Comparison of ENCODE assay signal across 11 cellular contexts in the genomic region with DNA sequence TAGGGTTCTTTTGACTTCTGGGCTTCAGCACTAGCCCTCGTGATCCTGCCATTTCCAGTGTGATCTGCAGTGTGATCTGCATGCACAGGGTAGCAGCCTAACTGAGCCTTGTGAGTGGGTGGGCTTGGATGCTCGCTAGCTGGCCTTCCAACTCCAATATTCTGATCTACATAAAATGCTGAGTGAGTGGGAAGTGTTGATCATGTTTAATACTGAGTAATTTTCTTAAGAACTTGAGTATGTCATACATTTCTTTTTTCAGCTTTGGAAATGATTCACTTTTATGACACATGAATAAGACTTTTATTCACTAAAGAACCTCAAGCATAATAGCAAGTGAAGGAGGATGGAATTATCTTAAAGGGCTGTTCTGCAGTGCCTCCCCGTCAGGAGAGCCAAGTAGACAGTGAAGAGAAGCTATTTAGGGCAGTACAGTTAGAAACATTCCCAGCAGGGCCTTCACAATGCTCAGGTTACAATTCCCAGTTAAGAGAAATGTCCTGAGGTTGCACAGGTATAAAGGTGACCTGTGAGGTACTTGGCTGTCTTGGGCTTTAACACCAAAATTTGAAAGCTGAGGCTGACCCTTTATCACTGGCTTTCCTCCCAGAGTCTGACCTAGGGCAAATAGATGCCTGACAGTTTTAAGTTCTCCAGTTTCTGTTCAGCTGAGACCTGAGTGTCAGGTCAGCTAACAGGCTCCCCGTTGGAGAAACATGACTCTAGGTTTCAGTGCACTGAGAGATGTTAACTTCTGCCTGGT. TPM values are rescaled to one million over a fixed set of nuclear protein-coding genes. Genes with fewer than 3 reads are reported as not detected.
DNase-seq lines count a peak whose midpoint lies in the region; ATAC-seq, FAIRE-seq and TF ChIP-seq lines count a peak whose summit lies in the region.
"Had no signal": no experiment of that assay in that cellular context is flagged by ENCODE, and none has a peak within 500 bp of the region (broad histone marks: within the 10 kb centered on the region; RNA-seq: fewer than 3 reads in every experiment).

No MANE protein-coding gene starts in this region.

- TF ChIP-seq POLR2A in GM12892 (IDR thresholded peaks at IDR 0.05; ENCODE audit: low read depth, low read length), result no peak

- no peaks in the 10 kb centered on the region for H3K27me3 Mint-ChIP-seq in activated T-cell treated with anti-CD3 and anti-CD28 coated beads, Interleukin-2, amount 50 U/mL, for 24 hours
- no peaks in the 10 kb centered on the region for H3K27me3 Mint-ChIP-seq in stimulated activated naive B cell treated with anti-CD40 and anti-IgM and Interleukin-4, amounts not matched to agents 10 μg/mL and 1 μg/mL and 100 μg/mL, for 72 hours

- no peak for TF ChIP-seq CTCF in foreskin fibroblast (IDR thresholded peaks at IDR 0.05; ENCODE audit: low read depth, low read length)

- peaks cover 99% of the 10 kb centered on the region for H3K4me1 Mint-ChIP-seq in activated T-cell treated with anti-CD3 and anti-CD28 coated beads, Interleukin-2, amount 50 U/mL, for 24 hours (ENCODE audit: low read depth)
- peaks cover 63 to 96% of the 10 kb centered on the region in 2 donors for H3K4me1 Mint-ChIP-seq in stimulated activated naive B cell treated with anti-CD40 and anti-IgM and Interleukin-4, amounts not matched to agents 10 μg/mL and 1 μg/mL and 100 μg/mL, for 72 hours

- DNase-seq in activated CD4-positive, alpha-beta T cell treated with anti-CD3 and anti-CD28 coated beads for 4 hours, result peak; percentile 60 to 63
- no peak for DNase-seq in activated CD4-positive, alpha-beta T cell treated with anti-CD3 and anti-CD28 coated beads, Interleukin-2, amount 50 U/mL, for 1 hour
- peak; percentile 77 for DNase-seq in activated T-cell treated with anti-CD3 and anti-CD28 coated beads, Interleukin-2, amount 50 U/mL, for 24 hours
- DNase-seq in foreskin fibroblast (peak; percentile 24 to 52), GM12892 (ENCODE audit: insufficient read length) (no peak), activated gamma-delta T cell (lab: John Stamatoyannopoulos, UW) (no peak)
- no peak for DNase-seq in stimulated activated naive B cell treated with anti-CD40 and anti-IgM and Interleukin-4, amounts not matched to agents 10 μg/mL and 1 μg/mL and 100 μg/mL, for 72 hours
- DNase-seq: SHP77 treated with DMSO at 0.1 percent for 48 hours, upper lobe of right lung had no signal

- H3K9me3 Mint-ChIP-seq in activated T-cell treated with anti-CD3 and anti-CD28 coated beads, Interleukin-2, amount 50 U/mL, for 24 hours, result no peaks in the 10 kb centered on the region
- H3K9me3 Mint-ChIP-seq in stimulated activated naive B cell treated with anti-CD40 and anti-IgM and Interleukin-4, amounts not matched to agents 10 μg/mL and 1 μg/mL and 100 μg/mL, for 72 hours, result no peaks in the 10 kb centered on the region

- peak; percentile 33 to 35 for ATAC-seq in stimulated activated naive B cell treated with anti-CD40 and anti-IgM and Interleukin-4, amounts not matched to agents 10 μg/mL and 1 μg/mL and 100 μg/mL, for 72 hours (replicated peaks)
- no peak for ATAC-seq in HG02870 (IDR thresholded peaks at IDR 0.05; ENCODE audit: unreplicated experiment)

- no peak overlapping the region for H3K4me3 ChIP-seq in foreskin fibroblast (ENCODE audit: low read depth in 1 of 2, low read length in 2 of 2)
- H3K4me3 ChIP-seq: upper lobe of right lung had no signal

- no peak for FAIRE-seq in GM12892 (lab: Jason Lieb, UNC)
- FAIRE-seq: A204.1 had no signal

- H3K27ac Mint-ChIP-seq in activated T-cell treated with anti-CD3 and anti-CD28 coated beads, Interleukin-2, amount 50 U/mL, for 24 hours, result peak overlapping the region; percentile 100
- H3K27ac Mint-ChIP-seq in stimulated activated naive B cell treated with anti-CD40 and anti-IgM and Interleukin-4, amounts not matched to agents 10 μg/mL and 1 μg/mL and 100 μg/mL, for 72 hours, result peak overlapping the region; percentile 88

- peaks cover 53% of the 10 kb centered on the region for H3K36me3 Mint-ChIP-seq in activated T-cell treated with anti-CD3 and anti-CD28 coated beads, Interleukin-2, amount 50 U/mL, for 24 hours (ENCODE audit: low read depth)
- peaks cover 9 to 15% of the 10 kb centered on the region in 2 donors for H3K36me3 Mint-ChIP-seq in stimulated activated naive B cell treated with anti-CD40 and anti-IgM and Interleukin-4, amounts not matched to agents 10 μg/mL and 1 μg/mL and 100 μg/mL, for 72 hours

- peak overlapping the region; percentile 79 for H3K4me3 Mint-ChIP-seq in activated T-cell treated with anti-CD3 and anti-CD28 coated beads, Interleukin-2, amount 50 U/mL, for 24 hours
- peak overlapping the region in 1 of 2 donors; percentile 5 for H3K4me3 Mint-ChIP-seq in stimulated activated naive B cell treated with anti-CD40 and anti-IgM and Interleukin-4, amounts not matched to agents 10 μg/mL and 1 μg/mL and 100 μg/mL, for 72 hours

RNA-seq across cellular contexts. Expression of gene LRRC8C, which starts 29.1 kb away (rescaled TPM):
- 1.3 TPM for polyA plus RNA-seq in GM12892 (2012; ENCODE audit: missing spikeins)

Comparison
In these comparisons a context has a peak if more than half of its experiments do, and no peak if none do; other contexts are left out.
1. DNase-seq: peak in activated CD4-positive, alpha-beta T cell treated with anti-CD3 and anti-CD28 coated beads for 4 hours (2 of 2), activated T-cell treated with anti-CD3 and anti-CD28 coated beads, Interleukin-2, amount 50 U/mL, for 24 hours (single experiment) and foreskin fibroblast (2 of 2); none in activated CD4-positive, alpha-beta T cell treated with anti-CD3 and anti-CD28 coated beads, Interleukin-2, amount 50 U/mL, for 1 hour (single experiment), stimulated activated naive B cell treated with anti-CD40 and anti-IgM and Interleukin-4, amounts not matched to agents 10 μg/mL and 1 μg/mL and 100 μg/mL, for 72 hours (single experiment), GM12892 (single experiment) and activated gamma-delta T cell (single experiment).